ENCODE assay signal across 27 cellular contexts in the genomic region with DNA sequence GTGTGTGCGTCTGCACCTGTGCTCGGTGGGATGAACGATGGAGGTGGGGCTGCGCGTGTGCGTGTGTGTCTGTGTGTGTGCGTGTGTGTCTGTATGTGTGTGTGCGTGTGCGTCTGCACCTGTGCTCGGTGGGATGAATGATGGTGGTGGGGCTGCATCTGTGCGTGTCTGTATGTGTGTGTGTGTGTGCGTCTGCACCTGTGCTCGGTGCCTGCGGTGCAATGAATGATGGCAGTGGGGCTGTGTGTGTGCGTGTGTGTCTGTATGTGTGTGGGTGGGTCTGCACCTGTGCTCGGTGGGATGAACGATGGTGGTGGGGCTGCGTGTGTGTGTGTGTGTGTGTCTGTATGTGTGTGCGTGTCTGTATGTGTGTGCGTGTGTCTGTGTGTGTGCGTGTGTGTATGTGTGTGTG. TPM values are rescaled to one million over a fixed set of nuclear protein-coding genes. Genes with fewer than 3 reads are reported as not detected.
A peak's percentile ranks its signal among the peaks of the same experiment; 100 is the strongest.
DNase-seq lines count a peak whose midpoint lies in the region; ATAC-seq and TF ChIP-seq lines count a peak whose summit lies in the region.
"Had no signal": no experiment of that assay in that cellular context is flagged by ENCODE, and none has a peak within 500 bp of the region (broad histone marks: within the 10 kb centered on the region; RNA-seq: fewer than 3 reads in every experiment).

No MANE protein-coding gene starts in this region.

- peaks cover 6% of the 10 kb centered on the region for H3K9me3 Mint-ChIP-seq in T-helper 2 cell treated with Interferon-gamma antibody and Interleukin-4, amounts not matched to agents 5 μg/mL and 100 μg/mL, for 36 hours
- peaks cover 10% of the 10 kb centered on the region for H3K9me3 Mint-ChIP-seq in memory B cell
- peaks cover 7% of the 10 kb centered on the region for H3K9me3 Mint-ChIP-seq in endothelial cell (ENCODE audit: unreplicated experiment)

- peaks cover 2% of the 10 kb centered on the region for H3K4me1 Mint-ChIP-seq in T-helper 2 cell treated with Interferon-gamma antibody and Interleukin-4, amounts not matched to agents 5 μg/mL and 100 μg/mL, for 36 hours (ENCODE audit: low read depth)
- H3K4me1 Mint-ChIP-seq in memory B cell = peaks cover 27% of the 10 kb centered on the region
- peaks cover 7% of the 10 kb centered on the region for H3K4me1 Mint-ChIP-seq in endothelial cell (ENCODE audit: unreplicated experiment)
- H3K4me1 Mint-ChIP-seq: activated CD4-positive, alpha-beta T cell treated with anti-CD3 and anti-CD28 coated beads, Interleukin-2, amount 10 ng/mL, durations not matched to agents 7 days and 5 days had no signal

- peaks cover 6% of the 10 kb centered on the region for H3K9me3 ChIP-seq in WERI-Rb-1 (ENCODE audit: severe bottlenecking)
- H3K9me3 ChIP-seq in upper lobe of right lung = no peaks in the 10 kb centered on the region
- H3K9me3 ChIP-seq: gastroesophageal sphincter, right lobe of liver had no signal

- intact Hi-C loops in upper lobe of right lung (cut with DNase I) = no loop called here

- no peaks in the 10 kb centered on the region for H3K27me3 Mint-ChIP-seq in T-helper 2 cell treated with Interferon-gamma antibody and Interleukin-4, amounts not matched to agents 5 μg/mL and 100 μg/mL, for 36 hours (ENCODE audit: low read depth)
- H3K27me3 Mint-ChIP-seq in memory B cell = no peaks in the 10 kb centered on the region
- H3K27me3 Mint-ChIP-seq in endothelial cell (ENCODE audit: unreplicated experiment) = peaks cover 15% of the 10 kb centered on the region
- H3K27me3 Mint-ChIP-seq: activated CD4-positive, alpha-beta T cell treated with anti-CD3 and anti-CD28 coated beads, Interleukin-2, amount 10 ng/mL, durations not matched to agents 7 days and 5 days had no signal

- ATAC-seq in memory B cell (ENCODE audit: low read depth) (no peak), upper lobe of right lung (no peak)
- ATAC-seq: gastroesophageal sphincter, Panc1 had no signal

- no peak for TF ChIP-seq CTCF in WERI-Rb-1 (IDR thresholded peaks at IDR 0.05; ENCODE audit: low read depth, low read length)
- no peak for TF ChIP-seq CTCF in endothelial cell (IDR thresholded peaks at IDR 0.05; ENCODE audit: unreplicated experiment)
- no peak for TF ChIP-seq CTCF in upper lobe of right lung (IDR thresholded peaks at IDR 0.05)

- H3K36me3 ChIP-seq in WERI-Rb-1 (no peaks in the 10 kb centered on the region), upper lobe of right lung (no peaks in the 10 kb centered on the region)
- H3K36me3 ChIP-seq: brain microvascular endothelial cell, gastroesophageal sphincter, right lobe of liver had no signal

- H3K27me3 ChIP-seq in WERI-Rb-1 (ENCODE audit: insufficient read depth, low read depth, severe bottlenecking) (no peaks in the 10 kb centered on the region), upper lobe of right lung (peaks cover 3% of the 10 kb centered on the region)
- H3K27me3 ChIP-seq: hepatocyte, right lobe of liver had no signal

- H3K27ac ChIP-seq in WERI-Rb-1 (no peak overlapping the region), upper lobe of right lung (no peak overlapping the region)
- H3K27ac ChIP-seq: brain microvascular endothelial cell, gastroesophageal sphincter, hepatocyte, right lobe of liver had no signal

- peak overlapping the region; percentile 0 for H3K27ac Mint-ChIP-seq in T-helper 2 cell treated with Interferon-gamma antibody and Interleukin-4, amounts not matched to agents 5 μg/mL and 100 μg/mL, for 36 hours
- H3K27ac Mint-ChIP-seq in memory B cell = peak overlapping the region; percentile 3
- no peak overlapping the region for H3K27ac Mint-ChIP-seq in endothelial cell (ENCODE audit: unreplicated experiment)
- H3K27ac Mint-ChIP-seq: activated CD4-positive, alpha-beta T cell treated with anti-CD3 and anti-CD28 coated beads, Interleukin-2, amount 10 ng/mL, durations not matched to agents 7 days and 5 days; progenitor cell of endocrine pancreas; type B pancreatic cell had no signal

- no peak overlapping the region for H3K4me3 Mint-ChIP-seq in T-helper 2 cell treated with Interferon-gamma antibody and Interleukin-4, amounts not matched to agents 5 μg/mL and 100 μg/mL, for 36 hours
- H3K4me3 Mint-ChIP-seq in memory B cell = no peak overlapping the region
- H3K4me3 Mint-ChIP-seq in endothelial cell (ENCODE audit: unreplicated experiment) = no peak overlapping the region
- H3K4me3 Mint-ChIP-seq: activated CD4-positive, alpha-beta T cell treated with anti-CD3 and anti-CD28 coated beads, Interleukin-2, amount 10 ng/mL, durations not matched to agents 7 days and 5 days; type B pancreatic cell had no signal

- no peak for DNase-seq in T-helper 2 cell treated with Interferon-gamma antibody and Interleukin-4, amounts not matched to agents 5 μg/mL and 100 μg/mL, for 36 hours (ENCODE audit: low spot score)
- no peak for DNase-seq in T-helper 2 cell
- DNase-seq in WERI-Rb-1 = peak; percentile 3
- no peak for DNase-seq in memory B cell (ENCODE audit: low spot score in 2 of 2)
- DNase-seq in stimulated activated CD8-positive, alpha-beta memory T cell treated with anti-CD3 and anti-CD28 coated beads, Interleukin-4, amount 100 ng/mL, for 48 hours = peak; percentile 1
- DNase-seq in amniotic stem cell (lab: John Stamatoyannopoulos, UW) = no peak
- no peak for DNase-seq in endothelial cell (ENCODE audit: low spot score)
- no peak for DNase-seq in upper lobe of right lung
- DNase-seq: 8988T; activated CD4-positive, alpha-beta T cell treated with anti-CD3 and anti-CD28 coated beads, Interleukin-2, amount 10 ng/mL, durations not matched to agents 7 days and 5 days; activated naive CD4-positive, alpha-beta T cell treated with anti-CD3 and anti-CD28 coated beads, Interleukin-2, amount 50 U/mL, for 16 hours; amygdala; HCEC 1CT; Karpas-422; mammary epithelial cell; NCI-H2029 treated with DMSO at 0.1 percent for 48 hours; NCI-H226; right lobe of liver; Right ventricle myocardium superior; substantia nigra; T-helper 9 cell had no signal

- H3K4me1 ChIP-seq in upper lobe of right lung = no peaks in the 10 kb centered on the region
- H3K4me1 ChIP-seq: gastroesophageal sphincter, right lobe of liver had no signal

- no peak overlapping the region for H3K4me3 ChIP-seq in WERI-Rb-1 (ENCODE audit: low read depth, low read length)
- H3K4me3 ChIP-seq in upper lobe of right lung = no peak overlapping the region
- H3K4me3 ChIP-seq: gastroesophageal sphincter, hepatocyte, right lobe of liver had no signal

- H3K36me3 Mint-ChIP-seq in T-helper 2 cell treated with Interferon-gamma antibody and Interleukin-4, amounts not matched to agents 5 μg/mL and 100 μg/mL, for 36 hours (ENCODE audit: low read depth) = no peaks in the 10 kb centered on the region
- H3K36me3 Mint-ChIP-seq in memory B cell (no peaks in the 10 kb centered on the region), endothelial cell (ENCODE audit: low read depth, unreplicated experiment) (peaks cover 14% of the 10 kb centered on the region)
- H3K36me3 Mint-ChIP-seq: type B pancreatic cell had no signal

RNA-seq across cellular contexts. Expression of gene CTDP1, which starts 48.5 kb away (rescaled TPM):
- total RNA-seq in endothelial cell (ENCODE audit: unreplicated experiment) (34.2 TPM), upper lobe of right lung (23.0 TPM)

Comparison
In these comparisons a context has a peak if more than half of its experiments do, and no peak if none do; other contexts are left out.
1. DNase-seq: peak in WERI-Rb-1 (single experiment) and stimulated activated CD8-positive, alpha-beta memory T cell treated with anti-CD3 and anti-CD28 coated beads, Interleukin-4, amount 100 ng/mL, for 48 hours (single experiment); none in T-helper 2 cell treated with Interferon-gamma antibody and Interleukin-4, amounts not matched to agents 5 μg/mL and 100 μg/mL, for 36 hours (single experiment), T-helper 2 cell (0 of 5), memory B cell (0 of 2), amniotic stem cell (single experiment), endothelial cell (single experiment) and upper lobe of right lung (single experiment).